1 cellular context compared by ENCODE assay signal in the genomic region with DNA sequence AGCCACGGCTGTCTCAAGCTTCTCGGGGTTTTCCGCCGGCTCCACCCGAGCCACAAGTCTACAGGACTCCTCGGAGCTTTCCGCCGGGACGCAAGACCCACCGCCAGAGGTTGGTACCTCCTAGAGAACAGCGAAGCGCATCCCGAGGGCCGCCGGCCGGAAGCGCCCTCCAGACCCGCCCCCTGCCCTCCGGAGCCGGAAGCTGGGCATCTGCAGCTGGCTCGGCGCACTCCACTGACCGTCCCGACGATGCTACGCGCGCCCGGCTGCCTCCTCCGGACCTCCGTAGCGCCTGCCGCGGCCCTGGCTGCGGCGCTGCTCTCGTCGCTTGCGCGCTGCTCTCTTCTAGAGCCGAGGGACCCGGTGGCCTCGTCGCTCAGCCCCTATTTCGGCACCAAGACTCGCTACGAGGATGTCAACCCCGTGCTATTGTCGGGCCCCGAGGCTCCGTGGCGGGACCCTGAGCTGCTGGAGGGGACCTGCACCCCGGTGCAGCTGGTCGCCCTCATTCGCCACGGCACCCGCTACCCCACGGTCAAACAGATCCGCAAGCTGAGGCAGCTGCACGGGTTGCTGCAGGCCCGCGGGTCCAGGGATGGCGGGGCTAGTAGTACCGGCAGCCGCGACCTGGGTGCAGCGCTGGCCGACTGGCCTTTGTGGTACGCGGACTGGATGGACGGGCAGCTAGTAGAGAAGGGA.
TF ChIP-seq lines count a peak whose summit lies in the region.

A gene with protein sequence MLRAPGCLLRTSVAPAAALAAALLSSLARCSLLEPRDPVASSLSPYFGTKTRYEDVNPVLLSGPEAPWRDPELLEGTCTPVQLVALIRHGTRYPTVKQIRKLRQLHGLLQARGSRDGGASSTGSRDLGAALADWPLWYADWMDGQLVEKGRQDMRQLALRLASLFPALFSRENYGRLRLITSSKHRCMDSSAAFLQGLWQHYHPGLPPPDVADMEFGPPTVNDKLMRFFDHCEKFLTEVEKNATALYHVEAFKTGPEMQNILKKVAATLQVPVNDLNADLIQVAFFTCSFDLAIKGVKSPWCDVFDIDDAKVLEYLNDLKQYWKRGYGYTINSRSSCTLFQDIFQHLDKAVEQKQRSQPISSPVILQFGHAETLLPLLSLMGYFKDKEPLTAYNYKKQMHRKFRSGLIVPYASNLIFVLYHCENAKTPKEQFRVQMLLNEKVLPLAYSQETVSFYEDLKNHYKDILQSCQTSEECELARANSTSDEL (plus strand): TSS at position 227 of the 699 bp plus-strand sequence. CDS start 23 bp downstream, at position 250.

TF ChIP-seq in HepG2, 621 proteins besides CTCF, POLR2A, EP300 and RAD21 (continued from another document and continues in another):
- TF ChIP-seq ZIK1 (CRISPR knock-in tag; IDR thresholded peaks at IDR 0.05; ENCODE audit: borderline replicate concordance, low read depth): peak; percentile 25; the same call in 1 of the 2 replicates
- TF ChIP-seq, protein P1, sequence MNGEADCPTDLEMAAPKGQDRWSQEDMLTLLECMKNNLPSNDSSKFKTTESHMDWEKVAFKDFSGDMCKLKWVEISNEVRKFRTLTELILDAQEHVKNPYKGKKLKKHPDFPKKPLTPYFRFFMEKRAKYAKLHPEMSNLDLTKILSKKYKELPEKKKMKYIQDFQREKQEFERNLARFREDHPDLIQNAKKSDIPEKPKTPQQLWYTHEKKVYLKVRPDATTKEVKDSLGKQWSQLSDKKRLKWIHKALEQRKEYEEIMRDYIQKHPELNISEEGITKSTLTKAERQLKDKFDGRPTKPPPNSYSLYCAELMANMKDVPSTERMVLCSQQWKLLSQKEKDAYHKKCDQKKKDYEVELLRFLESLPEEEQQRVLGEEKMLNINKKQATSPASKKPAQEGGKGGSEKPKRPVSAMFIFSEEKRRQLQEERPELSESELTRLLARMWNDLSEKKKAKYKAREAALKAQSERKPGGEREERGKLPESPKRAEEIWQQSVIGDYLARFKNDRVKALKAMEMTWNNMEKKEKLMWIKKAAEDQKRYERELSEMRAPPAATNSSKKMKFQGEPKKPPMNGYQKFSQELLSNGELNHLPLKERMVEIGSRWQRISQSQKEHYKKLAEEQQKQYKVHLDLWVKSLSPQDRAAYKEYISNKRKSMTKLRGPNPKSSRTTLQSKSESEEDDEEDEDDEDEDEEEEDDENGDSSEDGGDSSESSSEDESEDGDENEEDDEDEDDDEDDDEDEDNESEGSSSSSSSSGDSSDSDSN (CRISPR knock-in tag; IDR thresholded peaks at IDR 0.05): peak; percentile 97
- TF ChIP-seq ZNF547 (CRISPR knock-in tag; IDR thresholded peaks at IDR 0.05): peak; percentile 63; the same call in 1 of the 2 replicates
- TF ChIP-seq, protein P2, sequence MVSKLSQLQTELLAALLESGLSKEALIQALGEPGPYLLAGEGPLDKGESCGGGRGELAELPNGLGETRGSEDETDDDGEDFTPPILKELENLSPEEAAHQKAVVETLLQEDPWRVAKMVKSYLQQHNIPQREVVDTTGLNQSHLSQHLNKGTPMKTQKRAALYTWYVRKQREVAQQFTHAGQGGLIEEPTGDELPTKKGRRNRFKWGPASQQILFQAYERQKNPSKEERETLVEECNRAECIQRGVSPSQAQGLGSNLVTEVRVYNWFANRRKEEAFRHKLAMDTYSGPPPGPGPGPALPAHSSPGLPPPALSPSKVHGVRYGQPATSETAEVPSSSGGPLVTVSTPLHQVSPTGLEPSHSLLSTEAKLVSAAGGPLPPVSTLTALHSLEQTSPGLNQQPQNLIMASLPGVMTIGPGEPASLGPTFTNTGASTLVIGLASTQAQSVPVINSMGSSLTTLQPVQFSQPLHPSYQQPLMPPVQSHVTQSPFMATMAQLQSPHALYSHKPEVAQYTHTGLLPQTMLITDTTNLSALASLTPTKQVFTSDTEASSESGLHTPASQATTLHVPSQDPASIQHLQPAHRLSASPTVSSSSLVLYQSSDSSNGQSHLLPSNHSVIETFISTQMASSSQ (IDR thresholded peaks at IDR 0.05; ENCODE audit: low read depth): no peak
- TF ChIP-seq, protein P2 (CRISPR knock-in tag; IDR thresholded peaks at IDR 0.05; ENCODE audit: borderline replicate concordance): peak; percentile 20; the same call in 1 of the 2 replicates
- no peak for TF ChIP-seq HOXA9 (CRISPR knock-in tag; IDR thresholded peaks at IDR 0.05; ENCODE audit: borderline replicate concordance)
- TF ChIP-seq ZNF747 (CRISPR knock-in tag; IDR thresholded peaks at IDR 0.05; ENCODE audit: borderline replicate concordance): peak; percentile 86
- TF ChIP-seq, protein P3, sequence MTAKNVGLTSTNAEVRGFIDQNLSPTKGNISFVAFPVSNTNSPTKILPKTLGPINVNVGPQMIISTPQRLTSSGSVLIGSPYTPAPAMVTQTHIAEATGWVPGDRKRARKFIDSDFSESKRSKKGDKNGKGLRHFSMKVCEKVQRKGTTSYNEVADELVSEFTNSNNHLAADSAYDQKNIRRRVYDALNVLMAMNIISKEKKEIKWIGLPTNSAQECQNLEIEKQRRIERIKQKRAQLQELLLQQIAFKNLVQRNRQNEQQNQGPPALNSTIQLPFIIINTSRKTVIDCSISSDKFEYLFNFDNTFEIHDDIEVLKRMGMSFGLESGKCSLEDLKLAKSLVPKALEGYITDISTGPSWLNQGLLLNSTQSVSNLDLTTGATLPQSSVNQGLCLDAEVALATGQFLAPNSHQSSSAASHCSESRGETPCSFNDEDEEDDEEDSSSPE (CRISPR knock-in tag; IDR thresholded peaks at IDR 0.05): peak; percentile 62; the same call in 1 of the 2 replicates
- peak; percentile 62 for TF ChIP-seq YEATS2 (CRISPR knock-in tag; IDR thresholded peaks at IDR 0.05; ENCODE audit: borderline replicate concordance)
- no peak for TF ChIP-seq TARDBP (CRISPR knock-in tag; IDR thresholded peaks at IDR 0.05)
- TF ChIP-seq ZC3H4 (CRISPR knock-in tag; IDR thresholded peaks at IDR 0.05; ENCODE audit: borderline replicate concordance): no peak
- peak; percentile 95 for TF ChIP-seq ZNF501 (CRISPR knock-in tag; IDR thresholded peaks at IDR 0.05)
- TF ChIP-seq ZBTB7A (CRISPR knock-in tag; IDR thresholded peaks at IDR 0.05): peak; percentile 15; the same call in 1 of the 2 replicates
- TF ChIP-seq, protein P4, sequence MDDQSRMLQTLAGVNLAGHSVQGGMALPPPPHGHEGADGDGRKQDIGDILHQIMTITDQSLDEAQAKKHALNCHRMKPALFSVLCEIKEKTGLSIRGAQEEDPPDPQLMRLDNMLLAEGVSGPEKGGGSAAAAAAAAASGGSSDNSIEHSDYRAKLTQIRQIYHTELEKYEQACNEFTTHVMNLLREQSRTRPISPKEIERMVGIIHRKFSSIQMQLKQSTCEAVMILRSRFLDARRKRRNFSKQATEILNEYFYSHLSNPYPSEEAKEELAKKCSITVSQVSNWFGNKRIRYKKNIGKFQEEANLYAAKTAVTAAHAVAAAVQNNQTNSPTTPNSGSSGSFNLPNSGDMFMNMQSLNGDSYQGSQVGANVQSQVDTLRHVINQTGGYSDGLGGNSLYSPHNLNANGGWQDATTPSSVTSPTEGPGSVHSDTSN (CRISPR knock-in tag; IDR thresholded peaks at IDR 0.05; ENCODE audit: borderline replicate concordance): no peak
- TF ChIP-seq SRY (CRISPR knock-in tag; IDR thresholded peaks at IDR 0.05): peak; percentile 79; the same call in 1 of the 2 replicates
- TF ChIP-seq ATM (IDR thresholded peaks at IDR 0.05; ENCODE audit: borderline replicate concordance): no peak
- peak; percentile 69; the same call in 1 of the 2 replicates for TF ChIP-seq AHR (CRISPR knock-in tag; IDR thresholded peaks at IDR 0.05)
- TF ChIP-seq PAF1 (CRISPR knock-in tag; IDR thresholded peaks at IDR 0.05): no peak
- TF ChIP-seq, protein P5, sequence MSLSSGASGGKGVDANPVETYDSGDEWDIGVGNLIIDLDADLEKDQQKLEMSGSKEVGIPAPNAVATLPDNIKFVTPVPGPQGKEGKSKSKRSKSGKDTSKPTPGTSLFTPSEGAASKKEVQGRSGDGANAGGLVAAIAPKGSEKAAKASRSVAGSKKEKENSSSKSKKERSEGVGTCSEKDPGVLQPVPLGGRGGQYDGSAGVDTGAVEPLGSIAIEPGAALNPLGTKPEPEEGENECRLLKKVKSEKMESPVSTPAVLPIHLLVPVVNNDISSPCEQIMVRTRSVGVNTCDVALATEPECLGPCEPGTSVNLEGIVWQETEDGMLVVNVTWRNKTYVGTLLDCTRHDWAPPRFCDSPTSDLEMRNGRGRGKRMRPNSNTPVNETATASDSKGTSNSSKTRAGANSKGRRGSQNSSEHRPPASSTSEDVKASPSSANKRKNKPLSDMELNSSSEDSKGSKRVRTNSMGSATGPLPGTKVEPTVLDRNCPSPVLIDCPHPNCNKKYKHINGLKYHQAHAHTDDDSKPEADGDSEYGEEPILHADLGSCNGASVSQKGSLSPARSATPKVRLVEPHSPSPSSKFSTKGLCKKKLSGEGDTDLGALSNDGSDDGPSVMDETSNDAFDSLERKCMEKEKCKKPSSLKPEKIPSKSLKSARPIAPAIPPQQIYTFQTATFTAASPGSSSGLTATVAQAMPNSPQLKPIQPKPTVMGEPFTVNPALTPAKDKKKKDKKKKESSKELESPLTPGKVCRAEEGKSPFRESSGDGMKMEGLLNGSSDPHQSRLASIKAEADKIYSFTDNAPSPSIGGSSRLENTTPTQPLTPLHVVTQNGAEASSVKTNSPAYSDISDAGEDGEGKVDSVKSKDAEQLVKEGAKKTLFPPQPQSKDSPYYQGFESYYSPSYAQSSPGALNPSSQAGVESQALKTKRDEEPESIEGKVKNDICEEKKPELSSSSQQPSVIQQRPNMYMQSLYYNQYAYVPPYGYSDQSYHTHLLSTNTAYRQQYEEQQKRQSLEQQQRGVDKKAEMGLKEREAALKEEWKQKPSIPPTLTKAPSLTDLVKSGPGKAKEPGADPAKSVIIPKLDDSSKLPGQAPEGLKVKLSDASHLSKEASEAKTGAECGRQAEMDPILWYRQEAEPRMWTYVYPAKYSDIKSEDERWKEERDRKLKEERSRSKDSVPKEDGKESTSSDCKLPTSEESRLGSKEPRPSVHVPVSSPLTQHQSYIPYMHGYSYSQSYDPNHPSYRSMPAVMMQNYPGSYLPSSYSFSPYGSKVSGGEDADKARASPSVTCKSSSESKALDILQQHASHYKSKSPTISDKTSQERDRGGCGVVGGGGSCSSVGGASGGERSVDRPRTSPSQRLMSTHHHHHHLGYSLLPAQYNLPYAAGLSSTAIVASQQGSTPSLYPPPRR (CRISPR knock-in tag; IDR thresholded peaks at IDR 0.05; ENCODE audit: borderline replicate concordance): peak; percentile 20; the same call in 1 of the 2 replicates
- TF ChIP-seq ATF7-NPFF (CRISPR knock-in tag; IDR thresholded peaks at IDR 0.05; ENCODE audit: low read depth): no peak; the same call in 1 of the 2 replicates
- TF ChIP-seq ZNF768 (CRISPR knock-in tag; IDR thresholded peaks at IDR 0.05): peak; percentile 47
- peak; percentile 83 for TF ChIP-seq SP2 (CRISPR knock-in tag; IDR thresholded peaks at IDR 0.05)
- TF ChIP-seq WIZ (CRISPR knock-in tag; IDR thresholded peaks at IDR 0.05): peak; percentile 88
- peak; percentile 41 for TF ChIP-seq SRSF1 (optimal IDR thresholded peaks at IDR 0.05; ENCODE audit: low read depth, low read length)
- TF ChIP-seq BRCA1 (CRISPR knock-in tag; IDR thresholded peaks at IDR 0.05): peak; percentile 11; the same call in 1 of the 2 replicates
- TF ChIP-seq ZFP1 (CRISPR knock-in tag; IDR thresholded peaks at IDR 0.05): 0 out of 2 replicates have a peak, but pooled peaks have one; percentile 12
- TF ChIP-seq, protein P6, sequence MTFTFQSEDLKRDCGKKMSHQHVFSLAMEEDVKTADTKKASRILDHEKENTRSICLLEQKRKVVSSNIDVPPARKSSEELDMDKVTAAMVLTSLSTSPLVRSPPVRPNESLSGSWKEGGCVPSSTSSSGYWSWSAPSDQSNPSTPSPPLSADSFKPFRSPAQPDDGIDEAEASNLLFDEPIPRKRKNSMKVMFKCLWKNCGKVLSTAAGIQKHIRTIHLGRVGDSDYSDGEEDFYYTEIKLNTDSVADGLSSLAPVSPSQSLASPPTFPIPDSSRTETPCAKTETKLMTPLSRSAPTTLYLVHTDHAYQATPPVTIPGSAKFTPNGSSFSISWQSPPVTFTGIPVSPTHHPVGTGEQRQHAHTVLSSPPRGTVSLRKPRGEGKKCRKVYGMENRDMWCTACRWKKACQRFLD (CRISPR knock-in tag; IDR thresholded peaks at IDR 0.05; ENCODE audit: borderline replicate concordance): 0 out of 2 replicates have a peak, but pooled peaks have one; percentile 71
- TF ChIP-seq, protein P7, sequence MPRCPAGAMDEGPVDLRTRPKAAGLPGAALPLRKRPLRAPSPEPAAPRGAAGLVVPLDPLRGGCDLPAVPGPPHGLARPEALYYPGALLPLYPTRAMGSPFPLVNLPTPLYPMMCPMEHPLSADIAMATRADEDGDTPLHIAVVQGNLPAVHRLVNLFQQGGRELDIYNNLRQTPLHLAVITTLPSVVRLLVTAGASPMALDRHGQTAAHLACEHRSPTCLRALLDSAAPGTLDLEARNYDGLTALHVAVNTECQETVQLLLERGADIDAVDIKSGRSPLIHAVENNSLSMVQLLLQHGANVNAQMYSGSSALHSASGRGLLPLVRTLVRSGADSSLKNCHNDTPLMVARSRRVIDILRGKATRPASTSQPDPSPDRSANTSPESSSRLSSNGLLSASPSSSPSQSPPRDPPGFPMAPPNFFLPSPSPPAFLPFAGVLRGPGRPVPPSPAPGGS (CRISPR knock-in tag; IDR thresholded peaks at IDR 0.05): 0 out of 2 replicates have a peak, but pooled peaks have one; percentile 35
- peak; percentile 23; the same call in 1 of the 2 replicates for TF ChIP-seq SOX5 (CRISPR knock-in tag; IDR thresholded peaks at IDR 0.05; ENCODE audit: borderline replicate concordance)
